ENCODE assay signal across 23 cellular contexts in genomic region chr5:7047862-7048261, GRCh38.
A peak's percentile ranks its signal among the peaks of the same experiment; 100 is the strongest.
DNase-seq lines count a peak whose midpoint lies in the region; ATAC-seq and TF ChIP-seq lines count a peak whose summit lies in the region.
"Had no signal": no experiment of that assay in that cellular context is flagged by ENCODE, and none has a peak within 500 bp of the region (broad histone marks: within the 10 kb centered on the region; RNA-seq: fewer than 3 reads in every experiment).

No MANE protein-coding gene starts in this region.

- no peaks in the 10 kb centered on the region for H3K36me3 ChIP-seq in prostate gland
- H3K36me3 ChIP-seq in suprapubic skin: no peaks in the 10 kb centered on the region
- H3K36me3 ChIP-seq: gastroesophageal sphincter, lower lobe of right lung, thyroid gland had no signal

- WGBS in prostate gland: 55% methylated on average over 5 of the region's 5 CpGs
- WGBS in suprapubic skin: 41% methylated on average over 5 of the region's 5 CpGs

- H3K4me3 ChIP-seq in prostate gland (no peak overlapping the region), suprapubic skin (no peak overlapping the region)
- H3K4me3 ChIP-seq: gastroesophageal sphincter, lower lobe of right lung, thyroid gland had no signal

- no peak for ATAC-seq in GM19328 (IDR thresholded peaks at IDR 0.05; ENCODE audit: unreplicated experiment)
- ATAC-seq: activated CD4-positive, CD25-positive, alpha-beta regulatory T cell treated with anti-CD3 and anti-CD28 coated beads, Interleukin-2, amount 50 U/mL, for 24 hours; activated CD8-positive, alpha-beta T cell treated with anti-CD3 and anti-CD28 coated beads for 36 hours; gastroesophageal sphincter; lower lobe of right lung; right cardiac atrium; stimulated activated naive CD8-positive, alpha-beta T cell treated with anti-CD3 and anti-CD28 coated beads, Interleukin-15, Interleukin-2, amounts not matched to agents 100 U/mL and 50 U/mL, for 24 hours had no signal

- TF ChIP-seq CTCF in VCaP (conservative IDR thresholded peaks at IDR 0.05): no peak; the same call in 1 of the 2 replicates
- TF ChIP-seq CTCF in prostate gland (IDR thresholded peaks at IDR 0.05): no peak
- TF ChIP-seq CTCF in suprapubic skin (IDR thresholded peaks at IDR 0.05): no peak

- TF ChIP-seq POLR2A in prostate gland (IDR thresholded peaks at IDR 0.05) (no peak), suprapubic skin (IDR thresholded peaks at IDR 0.05) (no peak)

- H3K9me3 ChIP-seq in prostate gland (no peaks in the 10 kb centered on the region), suprapubic skin (no peaks in the 10 kb centered on the region)
- H3K9me3 ChIP-seq: gastroesophageal sphincter, lower lobe of right lung, thyroid gland had no signal

- no peaks in the 10 kb centered on the region for H3K4me1 ChIP-seq in prostate gland (replicated peaks)
- H3K4me1 ChIP-seq in suprapubic skin: no peaks in the 10 kb centered on the region
- H3K4me1 ChIP-seq: gastroesophageal sphincter, lower lobe of right lung, parathyroid adenoma, thyroid gland had no signal

- no peak for TF ChIP-seq EP300 in suprapubic skin (IDR thresholded peaks at IDR 0.05)

- H3K27ac ChIP-seq in VCaP: peak overlapping the region; percentile 41
- no peak overlapping the region for H3K27ac ChIP-seq in prostate gland
- H3K27ac ChIP-seq in suprapubic skin: no peak overlapping the region
- H3K27ac ChIP-seq: C4-2B, gastroesophageal sphincter, lower lobe of right lung, parathyroid adenoma, thyroid gland had no signal

- H3K27me3 ChIP-seq in prostate gland (replicated peaks; ENCODE audit: insufficient read depth): no peaks in the 10 kb centered on the region
- no peaks in the 10 kb centered on the region for H3K27me3 ChIP-seq in suprapubic skin
- H3K27me3 ChIP-seq: gastroesophageal sphincter, thyroid gland had no signal

- DNase-seq in DMS79 treated with DMSO at 0.1 percent for 48 hours (lab: John Stamatoyannopoulos, UW) (peak; percentile 63), NCI-H345 (lab: John Stamatoyannopoulos, UW) (peak; percentile 96), prostate gland (ENCODE audit: low spot score) (peak; percentile 49), DMS114 treated with DMSO at 0.1 percent for 48 hours (lab: John Stamatoyannopoulos, UW; ENCODE audit: unreplicated experiment) (no peak), iPS-NIHi11 (ENCODE audit: low spot score) (no peak), suprapubic skin (ENCODE audit: low spot score in 2 of 2) (no peak)
- DNase-seq: activated CD8-positive, alpha-beta T cell treated with anti-CD3 and anti-CD28 coated beads for 36 hours; aorta; caudate nucleus; GF-D8; H7; lower lobe of right lung; NCI-H82; right cardiac atrium; Right ventricle myocardium superior; stimulated activated naive CD8-positive, alpha-beta T cell treated with anti-CD3 and anti-CD28 coated beads, Interleukin-15, Interleukin-2, amounts not matched to agents 100 U/mL and 50 U/mL, for 24 hours; thyroid gland had no signal

- intact Hi-C loops in prostate gland (cut with DNase I): no loop called here

Comparison
In these comparisons a context has a peak if more than half of its experiments do, and no peak if none do; other contexts are left out.
1. DNase-seq: peak in DMS79 treated with DMSO at 0.1 percent for 48 hours (single experiment), NCI-H345 (single experiment) and prostate gland (single experiment); none in DMS114 treated with DMSO at 0.1 percent for 48 hours (single experiment), iPS-NIHi11 (single experiment) and suprapubic skin (0 of 2).